ENCODE assay signal across 8 cellular contexts in genomic region chr7:32490127-32490796, GRCh38. TPM values are rescaled to one million over a fixed set of nuclear protein-coding genes. Genes with fewer than 3 reads are reported as not detected.
A peak's percentile ranks its signal among the peaks of the same experiment; 100 is the strongest.
DNase-seq lines count a peak whose midpoint lies in the region; ATAC-seq and TF ChIP-seq lines count a peak whose summit lies in the region.

LSM5 (minus strand) TSS chr7:32490380; CDS start chr7:32490365, 15 bp downstream.

- H3K27me3 ChIP-seq in BLaER1 treated with 17β-estradiol and CSF1 and Interleukin-3, amounts not matched to agents 10 nM and 100 nM, result no peaks in the 10 kb centered on the region
- H3K27me3 ChIP-seq in right lobe of liver, result no peaks in the 10 kb centered on the region

- intact Hi-C loops in right lobe of liver (cut with DNase I), result no loop called here

- peak within 1 kb of the TSS; percentile 84 to 95 (median 90) for H3K27ac ChIP-seq in BLaER1 treated with 17β-estradiol and CSF1 and Interleukin-3, amounts not matched to agents 10 nM and 100 nM
- H3K27ac ChIP-seq in right lobe of liver, result peak within 1 kb of the TSS; percentile 63 to 75 (median 64)

- peak; percentile 58 for TF ChIP-seq POLR2A in right lobe of liver (IDR thresholded peaks at IDR 0.05)

- peak within 1 kb of the TSS; percentile 73 to 90 (median 82) for H3K4me3 ChIP-seq in BLaER1 treated with 17β-estradiol and CSF1 and Interleukin-3, amounts not matched to agents 10 nM and 100 nM
- H3K4me3 ChIP-seq in right lobe of liver, result peak within 1 kb of the TSS; percentile 78 to 85 (median 80)

- peaks cover 17 to 30% (median 23%) of the 10 kb centered on the region in 10 experiments for H3K4me1 ChIP-seq in BLaER1 treated with 17β-estradiol and CSF1 and Interleukin-3, amounts not matched to agents 10 nM and 100 nM
- peaks cover 0 to 32% (median 5%) of the 10 kb centered on the region in 4 donors for H3K4me1 ChIP-seq in right lobe of liver

- DNase-seq in NCI-H774 (lab: John Stamatoyannopoulos, UW) (peak; percentile 93), dermis microvascular lymphatic vessel endothelial cell (ENCODE audit: low read depth in 2 of 2) (peak; percentile 93 to 95), right lobe of liver (peak; percentile 90 to 94 (median 93))
- peak; percentile 83 to 86 for DNase-seq in activated CD4-positive, alpha-beta T cell treated with anti-CD3 and anti-CD28 coated beads, Interleukin-2, amount 50 U/mL, for 4 hours
- DNase-seq in stimulated activated CD4-positive, alpha-beta T cell treated with anti-CD3 and anti-CD28 coated beads, Interleukin-4, amount 100 ng/mL, for 4 hours, result peak; percentile 82 to 85

- no peaks in the 10 kb centered on the region for H3K9me3 ChIP-seq in BLaER1 treated with 17β-estradiol and CSF1 and Interleukin-3, amounts not matched to agents 10 nM and 100 nM (replicated peaks in 1 of 11)
- H3K9me3 ChIP-seq in right lobe of liver, result no peaks in the 10 kb centered on the region

- 0% methylated on average over 25 of the region's 38 CpGs for WGBS in right lobe of liver (ENCODE audit: insufficient coverage, low coverage, low lambda C conversion rate, missing lambda C conversion rate)

- peaks cover 20 to 38% (median 36%) of the 10 kb centered on the region in 11 experiments for H3K36me3 ChIP-seq in BLaER1 treated with 17β-estradiol and CSF1 and Interleukin-3, amounts not matched to agents 10 nM and 100 nM
- peaks cover 0 to 4% (median 0%) of the 10 kb centered on the region in 4 donors for H3K36me3 ChIP-seq in right lobe of liver

- H4K20me1 ChIP-seq in BLaER1 treated with 17β-estradiol and CSF1 and Interleukin-3, amounts not matched to agents 10 nM and 100 nM, result no peaks in the 10 kb centered on the region

- peak within 1 kb of the TSS; percentile 81 to 98 (median 92) for H3K4me2 ChIP-seq in BLaER1 treated with 17β-estradiol and CSF1 and Interleukin-3, amounts not matched to agents 10 nM and 100 nM

- peak within 1 kb of the TSS; percentile 84 to 93 (median 91) for H3K9ac ChIP-seq in BLaER1 treated with 17β-estradiol and CSF1 and Interleukin-3, amounts not matched to agents 10 nM and 100 nM

- no peak for TF ChIP-seq CTCF in right lobe of liver (IDR thresholded peaks at IDR 0.05)

- ATAC-seq in GM19395 (IDR thresholded peaks at IDR 0.05; ENCODE audit: unreplicated experiment), result peak; percentile 91
- ATAC-seq in HG03565 (IDR thresholded peaks at IDR 0.05; ENCODE audit: unreplicated experiment), result peak; percentile 81
- peak; percentile 82 to 88 (median 84) for ATAC-seq in right lobe of liver

RNA-seq across cellular contexts. Expression of gene LSM5, which starts in this region (rescaled TPM):
- total RNA-seq in dermis microvascular lymphatic vessel endothelial cell (13.1 and 16.3 TPM in 2 replicates), right lobe of liver (10 to 100 TPM in 5 of 6 experiments, 1 to 10 TPM in 1; 8.7 to 26.2 (median 21.8) TPM)

Comparison
In these comparisons a context has a peak if more than half of its experiments do, and no peak if none do; other contexts are left out.
1. Peak in every context shown above with its lines: DNase-seq, ATAC-seq, H3K4me3 ChIP-seq and H3K27ac ChIP-seq.